Comparison of ENCODE assay signal across 27 cellular contexts in the genomic region with DNA sequence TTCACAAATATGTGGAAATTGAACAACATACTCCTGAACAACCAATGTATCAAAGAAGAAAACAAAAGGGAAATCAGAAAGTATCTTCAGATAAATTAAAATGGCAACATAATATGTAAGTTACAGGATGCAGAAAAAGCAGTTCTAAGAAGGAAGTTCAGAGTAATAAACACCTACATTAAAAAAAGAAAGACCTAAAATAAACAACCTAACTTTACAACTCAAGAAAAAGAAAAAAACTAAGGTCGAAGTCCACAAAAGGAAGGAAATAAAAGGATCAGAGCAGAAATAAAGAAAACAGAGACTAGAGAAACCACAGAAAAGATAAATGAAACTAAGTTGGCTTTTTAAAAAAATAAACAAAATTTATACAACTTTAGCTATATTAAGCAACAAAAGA. TPM values are rescaled to one million over a fixed set of nuclear protein-coding genes. Genes with fewer than 3 reads are reported as not detected.
DNase-seq lines count a peak whose midpoint lies in the region; ATAC-seq and TF ChIP-seq lines count a peak whose summit lies in the region.
"Had no signal": no experiment of that assay in that cellular context is flagged by ENCODE, and none has a peak within 500 bp of the region (broad histone marks: within the 10 kb centered on the region; RNA-seq: fewer than 3 reads in every experiment).

No MANE protein-coding gene starts in this region.

- no peaks in the 10 kb centered on the region for H3K79me1 ChIP-seq in mesenchymal stem cell (replicated peaks; ENCODE audit: low read length, poor library complexity, severe bottlenecking)

- H2AFZ ChIP-seq in mammary epithelial cell (ENCODE audit: low read depth, low read length) = peak overlapping the region; percentile 50
- H2AFZ ChIP-seq in mesenchymal stem cell (ENCODE audit: low read depth, low read length) = no peak overlapping the region

- no peak overlapping the region for H2AK5ac ChIP-seq in mesenchymal stem cell (ENCODE audit: low read length, severe bottlenecking)

- BruUV-seq in mammary epithelial cell (replicated peaks; lab: Mats Ljungman, UMichigan) = no TSS peak
- no TSS peak for BruUV-seq in MCF 10A (replicated peaks; lab: Mats Ljungman, UMichigan)

- intact Hi-C loops in mammary epithelial cell (cut with micrococcal nuclease) (no loop called here), MCF 10A (cut with micrococcal nuclease) (no loop called here)

- no peak overlapping the region for H3K18ac ChIP-seq in mesenchymal stem cell (ENCODE audit: low read depth in 1 of 2, low read length in 2 of 2)

- peaks cover 22% of the 10 kb centered on the region for H3K9me3 Mint-ChIP-seq in MCF 10A (ENCODE audit: unreplicated experiment)
- H3K9me3 Mint-ChIP-seq in activated T-helper 17 cell treated with anti-CD3 and anti-CD28 coated beads, Interleukin-2, amount 50 U/mL, for 72 hours = peaks cover 19% of the 10 kb centered on the region

- no peaks in the 10 kb centered on the region for H3K27me3 Mint-ChIP-seq in MCF 10A (ENCODE audit: insufficient read depth, unreplicated experiment)
- H3K27me3 Mint-ChIP-seq in activated T-helper 17 cell treated with anti-CD3 and anti-CD28 coated beads, Interleukin-2, amount 50 U/mL, for 72 hours = no peaks in the 10 kb centered on the region
- H3K27me3 Mint-ChIP-seq: B cell had no signal

- 100% methylated on average over 1 of the region's 1 CpG for WGBS in mammary epithelial cell (ENCODE audit: low coverage, missing lambda C conversion rate)
- no CpG with 5 or more reads among the region's 1 CpG for WGBS in mesenchymal stem cell
- 80% methylated on average over 1 of the region's 1 CpG for WGBS in suprapubic skin

- H4K20me1 ChIP-seq in mammary epithelial cell (ENCODE audit: insufficient read depth, low read length) = no peaks in the 10 kb centered on the region

- H3K4me3 ChIP-seq in mammary epithelial cell (replicated peaks in 1 of 3; ENCODE audit: insufficient read depth in 1 of 3, low read depth in 2 of 3, low read length in 3 of 3) (no peak overlapping the region), mesenchymal stem cell (ENCODE audit: insufficient read depth in 1 of 2, low read depth in 1 of 2, low read length in 2 of 2) (no peak overlapping the region), suprapubic skin (no peak overlapping the region)
- H3K4me3 ChIP-seq: SJSA1 had no signal

- H3K4me2 ChIP-seq in mammary epithelial cell (ENCODE audit: insufficient read depth, low read depth, low read length) = peak overlapping the region; percentile 3
- H3K4me2 ChIP-seq in mesenchymal stem cell (ENCODE audit: low read length, poor library complexity, severe bottlenecking) = no peak overlapping the region
- H3K4me2 ChIP-seq: KMS-11 had no signal

- no peak overlapping the region for H2BK15ac ChIP-seq in mesenchymal stem cell (ENCODE audit: low read depth, poor library complexity, severe bottlenecking)

- no peaks in the 10 kb centered on the region for H3K9me3 ChIP-seq in mammary epithelial cell (replicated peaks; ENCODE audit: insufficient read depth, low read length)
- H3K9me3 ChIP-seq in mesenchymal stem cell (ENCODE audit: control insufficient read depth, low read length) = peaks cover 7% of the 10 kb centered on the region
- peaks cover 3% of the 10 kb centered on the region for H3K9me3 ChIP-seq in suprapubic skin
- H3K9me3 ChIP-seq: SJSA1 had no signal

- H3K27ac ChIP-seq in mammary epithelial cell (ENCODE audit: insufficient read depth, low read depth, low read length) (no peak overlapping the region), mesenchymal stem cell (ENCODE audit: low read length, poor library complexity, severe bottlenecking) (no peak overlapping the region), suprapubic skin (no peak overlapping the region)
- H3K27ac ChIP-seq: C4-2B, KMS-11, SJSA1 had no signal

- no peak overlapping the region for H3K4ac ChIP-seq in mesenchymal stem cell (ENCODE audit: low read depth in 1 of 2, low read length in 2 of 2)

- no peak overlapping the region for H2BK120ac ChIP-seq in mesenchymal stem cell (ENCODE audit: low read depth, low read length)

- no peaks in the 10 kb centered on the region for H3K4me1 Mint-ChIP-seq in MCF 10A (ENCODE audit: insufficient read depth, unreplicated experiment)
- peaks cover 7% of the 10 kb centered on the region for H3K4me1 Mint-ChIP-seq in activated T-helper 17 cell treated with anti-CD3 and anti-CD28 coated beads, Interleukin-2, amount 50 U/mL, for 72 hours
- H3K4me1 Mint-ChIP-seq: B cell, IgD-negative memory B cell had no signal

- H3K4me1 ChIP-seq in mammary epithelial cell (ENCODE audit: insufficient read depth, low read length) (no peaks in the 10 kb centered on the region), mesenchymal stem cell (ENCODE audit: control insufficient read depth, insufficient read depth, low read depth, low read length) (no peaks in the 10 kb centered on the region), suprapubic skin (no peaks in the 10 kb centered on the region)
- H3K4me1 ChIP-seq: SJSA1 had no signal

- in situ Hi-C loops in mammary epithelial cell (cut with MboI; ENCODE audit: low sequenced_read_pairs in 2 of 2) = no loop called here
- in situ Hi-C loops in G401 (cut with HindIII; ENCODE audit: low sequenced_read_pairs) = no loop called here

- no peak for TF ChIP-seq POLR2A in suprapubic skin (IDR thresholded peaks at IDR 0.05)

- no peak overlapping the region for H4K8ac ChIP-seq in mesenchymal stem cell (ENCODE audit: low read length)

- dilution Hi-C loops in mammary epithelial cell (cut with HindIII; ENCODE audit: low sequenced_read_pairs) = no loop called here

- ATAC-seq in activated T-helper 17 cell treated with anti-CD3 and anti-CD28 coated beads, Interleukin-2, amount 50 U/mL, for 72 hours (replicated peaks) = no peak
- ATAC-seq in GM21381 (IDR thresholded peaks at IDR 0.05; ENCODE audit: unreplicated experiment) = no peak

- H3K9ac ChIP-seq in mammary epithelial cell (ENCODE audit: insufficient read depth, low read length) (no peak overlapping the region), mesenchymal stem cell (ENCODE audit: low read length) (no peak overlapping the region)
- H3K9ac ChIP-seq: KMS-11 had no signal

- H3K27me3 ChIP-seq in mammary epithelial cell (ENCODE audit: insufficient read depth, low read length) (no peaks in the 10 kb centered on the region), mesenchymal stem cell (ENCODE audit: control insufficient read depth in 1 of 2, insufficient read depth in 1 of 2, low read length in 2 of 2) (peaks cover 0 to 4% of the 10 kb centered on the region in 2 experiments), suprapubic skin (no peaks in the 10 kb centered on the region)
- H3K27me3 ChIP-seq: SJSA1 had no signal

- no peak overlapping the region for H3K27ac Mint-ChIP-seq in MCF 10A (ENCODE audit: low read depth, unreplicated experiment)
- H3K27ac Mint-ChIP-seq in activated T-helper 17 cell treated with anti-CD3 and anti-CD28 coated beads, Interleukin-2, amount 50 U/mL, for 72 hours = peak overlapping the region; percentile 4
- H3K27ac Mint-ChIP-seq: B cell; CD8-positive, alpha-beta memory T cell; IgD-negative memory B cell had no signal

- H3K79me2 ChIP-seq in mammary epithelial cell (ENCODE audit: insufficient read depth, low read length) = no peaks in the 10 kb centered on the region

- peak overlapping the region; percentile 57 for H2BK5ac ChIP-seq in mesenchymal stem cell (ENCODE audit: low read depth, low read length, poor library complexity, severe bottlenecking)

- H3K14ac ChIP-seq in mesenchymal stem cell (ENCODE audit: low read length in 2 of 2) = no peak overlapping the region

- TF ChIP-seq CTCF in mammary epithelial cell (conservative IDR thresholded peaks at IDR 0.05 in 1 of 2, IDR thresholded peaks at IDR 0.05 in 1 of 2; ENCODE audit: extremely low read depth in 1 of 2, insufficient read depth in 1 of 2, low read depth in 1 of 2, low read length in 2 of 2) (no peak), MCF 10A (IDR thresholded peaks at IDR 0.05; ENCODE audit: unreplicated experiment) (no peak), suprapubic skin (IDR thresholded peaks at IDR 0.05) (no peak)

- CTCF ChIA-PET in mammary epithelial cell (lab: Charles Lee; ENCODE audit: low non-redundant PET) (no interaction called here), MCF 10A (lab: Yijun Ruan, JAX) (no interaction called here)

- H3K36me3 Mint-ChIP-seq in MCF 10A (ENCODE audit: insufficient read depth, unreplicated experiment) = no peaks in the 10 kb centered on the region
- no peaks in the 10 kb centered on the region for H3K36me3 Mint-ChIP-seq in activated T-helper 17 cell treated with anti-CD3 and anti-CD28 coated beads, Interleukin-2, amount 50 U/mL, for 72 hours (ENCODE audit: low read depth)
- H3K36me3 Mint-ChIP-seq: IgD-negative memory B cell had no signal

- H3K4me3 Mint-ChIP-seq in MCF 10A (ENCODE audit: unreplicated experiment) = no peak overlapping the region
- H3K4me3 Mint-ChIP-seq in activated T-helper 17 cell treated with anti-CD3 and anti-CD28 coated beads, Interleukin-2, amount 50 U/mL, for 72 hours = no peak overlapping the region
- H3K4me3 Mint-ChIP-seq: B cell; CD8-positive, alpha-beta memory T cell; IgD-negative memory B cell had no signal

- POLR2A ChIA-PET in MCF 10A (lab: Yijun Ruan, JAX) = no interaction called here

- no peak overlapping the region for H2BK12ac ChIP-seq in mesenchymal stem cell (ENCODE audit: low read length in 2 of 2)

- H4K91ac ChIP-seq in mesenchymal stem cell (ENCODE audit: low read length) = no peak overlapping the region

- TF ChIP-seq EP300 in suprapubic skin (IDR thresholded peaks at IDR 0.05) = no peak

- no peak for DNase-seq in mammary epithelial cell
- DNase-seq in MCF 10A (ENCODE audit: unreplicated experiment) = no peak
- DNase-seq in mesenchymal stem cell = no peak
- DNase-seq in G401 (ENCODE audit: low spot score) = no peak
- DNase-seq in suprapubic skin (ENCODE audit: low spot score in 2 of 2) = no peak
- DNase-seq: CD8-positive, alpha-beta memory T cell; DMS 273 treated with DMSO at 0.1 percent for 48 hours; DMS79; EL; GF-D8; HCEC 1CT; NCI-H1092 treated with DMSO at 0.1 percent for 48 hours; NCI-H1436; NCI-H187; NCI-H2107; NCI-H446; NCI-H524 treated with DMSO at 0.1 percent for 48 hours; NCI-H82; Right ventricle myocardium superior; RPMI8226 had no signal

- no peak overlapping the region for H3K23ac ChIP-seq in mesenchymal stem cell (ENCODE audit: low read length in 2 of 2)

- H3K36me3 ChIP-seq in mammary epithelial cell (ENCODE audit: insufficient read depth, low read length) (no peaks in the 10 kb centered on the region), mesenchymal stem cell (ENCODE audit: control insufficient read depth in 1 of 2, insufficient read depth in 2 of 2, low read depth in 1 of 2, low read length in 2 of 2) (no peaks in the 10 kb centered on the region), suprapubic skin (no peaks in the 10 kb centered on the region)
- H3K36me3 ChIP-seq: SJSA1 had no signal

RNA-seq across cellular contexts. Expression of a gene that starts 59.2 kb away (rescaled TPM):
- total RNA-seq in mammary epithelial cell = 1 to 10 TPM; 8.3 to 9.0 TPM
- 8.0 TPM for polyA plus RNA-seq in mammary epithelial cell
- polyA minus RNA-seq in mammary epithelial cell = 26.3 TPM
- total RNA-seq in MCF 10A (2022) = 0.17 and 0.54 TPM in 2 replicates
- total RNA-seq in activated T-helper 17 cell treated with anti-CD3 and anti-CD28 coated beads, Interleukin-2, amount 50 U/mL, for 72 hours = 10 to 100 TPM; 22.7 to 61.4 TPM
- 0.28 TPM for polyA plus RNA-seq in mesenchymal stem cell (2013, experiment 1 of 2)
- polyA plus RNA-seq in mesenchymal stem cell (2013, experiment 2 of 2) = 0.25 TPM
- 3.9 and 4.8 TPM in 2 replicates for total RNA-seq in G401 (2014; rRNA removed; shearing (Covaris generic))
- 100 to 1,000 TPM in 1 of 4 donors, 10 to 100 TPM in 3; 37.8 to 203 (median 73.2) TPM for total RNA-seq in suprapubic skin
